8 cellular contexts compared by ENCODE assay signal in genomic region chr11:69297225-69297925, GRCh38. TPM values are rescaled to one million over a fixed set of nuclear protein-coding genes. Genes with fewer than 3 reads are reported as not detected.
A peak's percentile ranks its signal among the peaks of the same experiment; 100 is the strongest.
DNase-seq lines count a peak whose midpoint lies in the region; ATAC-seq and TF ChIP-seq lines count a peak whose summit lies in the region.

No MANE protein-coding gene starts in this region.

- peaks cover 28% of the 10 kb centered on the region for H3K4me1 ChIP-seq in BE2C
- peaks cover 4 to 78% (median 29%) of the 10 kb centered on the region in 4 donors for H3K4me1 ChIP-seq in tibial nerve

- H3K36me3 ChIP-seq in BE2C (no peaks in the 10 kb centered on the region), tibial nerve (no peaks in the 10 kb centered on the region)

- peak; percentile 54 to 91 for TF ChIP-seq EP300 in tibial nerve (IDR thresholded peaks at IDR 0.05)

- intact Hi-C loops in posterior cingulate gyrus (cut with DNase I): loop anchor here (5.0 kb wide), 1 partner anchor 345 kb away; the partner anchor contains the start of gene CCND1

- TF ChIP-seq CTCF in BE2C (IDR thresholded peaks at IDR 0.05; ENCODE audit: low read depth, low read length) (no peak), tibial nerve (IDR thresholded peaks at IDR 0.05) (no peak)

- H3K27me3 ChIP-seq in BE2C (no peaks in the 10 kb centered on the region), tibial nerve (no peaks in the 10 kb centered on the region)

- H3K27ac ChIP-seq in tibial nerve: peak overlapping the region in 3 of 4 donors; percentile 75 to 81 (median 80)

- H3K9me3 ChIP-seq in BE2C (no peaks in the 10 kb centered on the region), tibial nerve (no peaks in the 10 kb centered on the region)

- peak; percentile 61 for ATAC-seq in GM19395 (IDR thresholded peaks at IDR 0.05; ENCODE audit: unreplicated experiment)
- ATAC-seq in HG03520 (IDR thresholded peaks at IDR 0.05; ENCODE audit: unreplicated experiment): peak; percentile 49

- TF ChIP-seq POLR2A in tibial nerve (IDR thresholded peaks at IDR 0.05): no peak

- 7 to 10% methylated on average over 18 of the region's 18 CpGs for WGBS in tibial nerve, 2 donors

- DNase-seq in BE2C: peak; percentile 92
- DNase-seq in SIG-M5 (lab: John Stamatoyannopoulos, UW): peak; percentile 78
- peak; percentile 83 for DNase-seq in activated gamma-delta T cell (lab: John Stamatoyannopoulos, UW)
- peak; percentile 52 for DNase-seq in germinal center (ENCODE audit: low spot score)
- DNase-seq in posterior cingulate gyrus: peak in 9 of 10 donors; percentile 36 to 94 (median 48)
- DNase-seq in tibial nerve (ENCODE audit: low spot score in 2 of 2): peak; percentile 90 to 93

- H3K4me3 ChIP-seq in BE2C (ENCODE audit: low read depth, low read length): peak overlapping the region; percentile 34
- peak overlapping the region in 2 of 4 donors; percentile 33 to 34 for H3K4me3 ChIP-seq in tibial nerve

RNA-seq across cellular contexts. Expression of gene MYEOV, which starts 3.4 kb away (rescaled TPM):
- polyA plus RNA-seq in BE2C (2012; ENCODE audit: insufficient read depth, insufficient read length, low read depth): 2.7 TPM
- 10 to 100 TPM in 2 of 4 donors, 1 to 10 TPM in 2; 4.8 to 26.7 (median 9.4) TPM for total RNA-seq in tibial nerve
